In genomic region chr5:7529880-7530279, GRCh38 we compare ENCODE assay signal across 3 cellular contexts.
A peak's percentile ranks its signal among the peaks of the same experiment; 100 is the strongest.
TF ChIP-seq lines count a peak whose summit lies in the region.

No MANE protein-coding gene starts in this region.

TF ChIP-seq in SK-N-SH, 30 proteins besides CTCF, POLR2A, EP300 and RAD21 (continued from another document):
- no peak for TF ChIP-seq IRF3 (IDR thresholded peaks at IDR 0.05; ENCODE audit: low read depth, low read length)
- TF ChIP-seq REST (IDR thresholded peaks at IDR 0.05; ENCODE audit: low read depth, low read length) = peak; percentile 79
- TF ChIP-seq GATA2 (CRISPR knock-in tag; IDR thresholded peaks at IDR 0.05) = no peak
- TF ChIP-seq TEAD4 (IDR thresholded peaks at IDR 0.05; ENCODE audit: borderline replicate concordance, insufficient read depth) = no peak

TF ChIP-seq in SK-N-SH treated with all-trans-retinoic acid at 6 μM for 48 hours, 23 proteins besides CTCF, POLR2A, EP300 and RAD21 (continued from another document):
- TF ChIP-seq CREB5 (CRISPR knock-in tag; IDR thresholded peaks at IDR 0.05; ENCODE audit: low read depth) = no peak
- no peak for TF ChIP-seq PATZ1 (CRISPR knock-in tag; IDR thresholded peaks at IDR 0.05; ENCODE audit: borderline replicate concordance)
- no peak for TF ChIP-seq TOX (CRISPR knock-in tag; IDR thresholded peaks at IDR 0.05; ENCODE audit: borderline replicate concordance)
- TF ChIP-seq ARNTL (CRISPR knock-in tag; IDR thresholded peaks at IDR 0.05; ENCODE audit: borderline replicate concordance, low read depth) = no peak
- no peak for TF ChIP-seq GLIS3 (CRISPR knock-in tag; IDR thresholded peaks at IDR 0.05)

TF ChIP-seq in Ishikawa, 13 proteins besides CTCF, POLR2A, EP300 and RAD21 (continued from another document):
- no peak for TF ChIP-seq USF1 (IDR thresholded peaks at IDR 0.05)
- TF ChIP-seq REST (IDR thresholded peaks at IDR 0.05; ENCODE audit: low read depth) = peak; percentile 64
